In genomic region chr6:116405147-116405546, GRCh38 we compare ENCODE assay signal across 8 cellular contexts. TPM values are rescaled to one million over a fixed set of nuclear protein-coding genes. Genes with fewer than 3 reads are reported as not detected.
DNase-seq lines count a peak whose midpoint lies in the region; ATAC-seq, FAIRE-seq and TF ChIP-seq lines count a peak whose summit lies in the region.

No MANE protein-coding gene starts in this region.

- H3K9ac ChIP-seq in kidney (ENCODE audit: low read length in 2 of 2), result no peak overlapping the region
- no peak overlapping the region for H3K9ac ChIP-seq in trophoblast cell (ENCODE audit: low read length)

- H3K4me3 ChIP-seq in ascending aorta (peak overlapping the region; percentile 24 to 50), kidney (ENCODE audit: low read length in 2 of 2) (no peak overlapping the region), adrenal gland (no peak overlapping the region), trophoblast cell (ENCODE audit: low read depth, low read length) (no peak overlapping the region)

- H3K27me3 Mint-ChIP-seq in osteocyte (ENCODE audit: unreplicated experiment), result no peaks in the 10 kb centered on the region

- H3K27me3 ChIP-seq in ascending aorta (no peaks in the 10 kb centered on the region), adrenal gland (no peaks in the 10 kb centered on the region), trophoblast cell (ENCODE audit: insufficient read depth, low read length) (no peaks in the 10 kb centered on the region)

- H2BK120ac ChIP-seq in trophoblast cell (ENCODE audit: insufficient read depth, low read length, poor library complexity), result no peak overlapping the region

- peaks cover 72% of the 10 kb centered on the region for H3K4me1 Mint-ChIP-seq in osteocyte (ENCODE audit: unreplicated experiment)

- H3K4me1 ChIP-seq in ascending aorta, result peaks cover 7 to 41% of the 10 kb centered on the region in 2 donors
- no peaks in the 10 kb centered on the region for H3K4me1 ChIP-seq in kidney (ENCODE audit: control insufficient read depth in 1 of 2, insufficient read depth in 1 of 2, low read depth in 1 of 2, low read length in 2 of 2)
- H3K4me1 ChIP-seq in adrenal gland (replicated peaks in 1 of 2), result peaks cover 0 to 31% of the 10 kb centered on the region in 2 donors
- peaks cover 3 to 4% of the 10 kb centered on the region in 2 experiments for H3K4me1 ChIP-seq in trophoblast cell (ENCODE audit: control insufficient read depth in 1 of 2, insufficient read depth in 2 of 2, low read length in 2 of 2)

- peak overlapping the region; percentile 66 to 73 for H3K27ac ChIP-seq in ascending aorta
- peak overlapping the region in 1 of 2 donors; percentile 32 for H3K27ac ChIP-seq in kidney (ENCODE audit: low read depth in 2 of 2, low read length in 2 of 2)
- H3K27ac ChIP-seq in adrenal gland, result peak overlapping the region in 2 of 5 donors; percentile 23 to 58
- H3K27ac ChIP-seq in trophoblast cell (ENCODE audit: low read depth, low read length), result no peak overlapping the region

- no peak overlapping the region for H2BK12ac ChIP-seq in trophoblast cell (ENCODE audit: low read length)

- no peaks in the 10 kb centered on the region for H3K9me3 Mint-ChIP-seq in osteocyte (ENCODE audit: unreplicated experiment)

- DNase-seq in ascending aorta (ENCODE audit: low spot score in 2 of 2) (no peak), osteocyte (ENCODE audit: extremely low spot score, unreplicated experiment) (no peak), T-helper 1 cell (no peak), kidney (no peak), adrenal gland (no peak), trophoblast cell (no peak)

- no peak for TF ChIP-seq POLR2A in adrenal gland (IDR thresholded peaks at IDR 0.05)

- 52 to 54% (median 53%) methylated on average over 5 of the region's 5 CpGs for WGBS in adrenal gland, 4 donors
- WGBS in trophoblast cell (ENCODE audit: extremely low coverage, insufficient coverage, insufficient read length), result no CpG with 5 or more reads among the region's 5 CpGs

- no peak overlapping the region for H3K4me2 ChIP-seq in trophoblast cell (ENCODE audit: low read length)

- H3K9me3 ChIP-seq in ascending aorta, result no peaks in the 10 kb centered on the region
- H3K9me3 ChIP-seq in kidney (ENCODE audit: control insufficient read depth in 1 of 2, low read length in 2 of 2), result no peaks in the 10 kb centered on the region
- no peaks in the 10 kb centered on the region for H3K9me3 ChIP-seq in adrenal gland (replicated peaks in 1 of 3)
- no peaks in the 10 kb centered on the region for H3K9me3 ChIP-seq in trophoblast cell (ENCODE audit: insufficient read depth, low read depth, low read length)

- H3K36me3 ChIP-seq in ascending aorta (no peaks in the 10 kb centered on the region), kidney (ENCODE audit: control insufficient read depth in 1 of 2, insufficient read depth in 2 of 2, low read length in 2 of 2) (no peaks in the 10 kb centered on the region), adrenal gland (replicated peaks in 1 of 2) (no peaks in the 10 kb centered on the region), trophoblast cell (ENCODE audit: control insufficient read depth in 1 of 2, insufficient read depth in 2 of 2, low read length in 2 of 2) (peaks cover 1 to 2% of the 10 kb centered on the region in 2 experiments)

- no peak overlapping the region for H3K23ac ChIP-seq in trophoblast cell (ENCODE audit: low read length)

- ATAC-seq in GM19035 (IDR thresholded peaks at IDR 0.05; ENCODE audit: unreplicated experiment), result peak; percentile 73
- ATAC-seq in HG03025 (IDR thresholded peaks at IDR 0.05; ENCODE audit: low FRiP score, unreplicated experiment), result peak; percentile 59

- peaks cover under 1% of the 10 kb centered on the region for H3K79me2 ChIP-seq in trophoblast cell (ENCODE audit: control insufficient read depth, insufficient read depth, low read length, poor library complexity)

- H4K8ac ChIP-seq in trophoblast cell (ENCODE audit: low read depth, low read length), result no peak overlapping the region

- no peak overlapping the region for H3K14ac ChIP-seq in trophoblast cell (ENCODE audit: low read length)

- no peak for FAIRE-seq in kidney (lab: Jason Lieb, UNC)

- no peak overlapping the region for H3K4ac ChIP-seq in trophoblast cell (ENCODE audit: low read depth, low read length)

- peak overlapping the region; percentile 85 for H3K27ac Mint-ChIP-seq in osteocyte (ENCODE audit: unreplicated experiment)

- no peak overlapping the region for H2AFZ ChIP-seq in trophoblast cell (ENCODE audit: insufficient read depth, low read length, poor library complexity)

- no peak overlapping the region for H2BK5ac ChIP-seq in trophoblast cell (ENCODE audit: low read depth, low read length, poor library complexity)

- no peak overlapping the region for H3K18ac ChIP-seq in trophoblast cell (ENCODE audit: low read length)

- H2AK5ac ChIP-seq in trophoblast cell (ENCODE audit: low read length), result no peak overlapping the region

- peak overlapping the region; percentile 61 for H3K4me3 Mint-ChIP-seq in osteocyte (ENCODE audit: unreplicated experiment)

- intact Hi-C loops in ascending aorta (cut with DNase I) (no loop called here), kidney (cut with DNase I) (no loop called here), adrenal gland (cut with DNase I) (no loop called here)

- no peak overlapping the region for H4K12ac ChIP-seq in trophoblast cell (ENCODE audit: low read depth, low read length)

- H3K79me1 ChIP-seq in trophoblast cell (ENCODE audit: low read length), result no peaks in the 10 kb centered on the region

- H4K91ac ChIP-seq in trophoblast cell (ENCODE audit: low read depth, low read length), result no peak overlapping the region

- TF ChIP-seq CTCF in ascending aorta (IDR thresholded peaks at IDR 0.05) (no peak), osteocyte (IDR thresholded peaks at IDR 0.05) (no peak), kidney (IDR thresholded peaks at IDR 0.05; ENCODE audit: borderline replicate concordance, extremely low read depth, insufficient read depth) (no peak), adrenal gland (IDR thresholded peaks at IDR 0.05) (no peak)

- H3K36me3 Mint-ChIP-seq in osteocyte (ENCODE audit: unreplicated experiment), result peaks cover 7% of the 10 kb centered on the region

RNA-seq across cellular contexts. Expression of gene DSE, which starts 34.4 kb away (rescaled TPM):
- 27.6 TPM for total RNA-seq in ascending aorta
- total RNA-seq in osteocyte, result 57.2 and 67.1 TPM in 2 replicates
- total RNA-seq in kidney, result 47.7 TPM
- 6.9 TPM for polyA plus RNA-seq in kidney (ENCODE audit: insufficient read depth, low read depth, low replicate concordance)
- total RNA-seq in adrenal gland, result 10 to 100 TPM; 14.5 to 67.4 (median 44.4) TPM
- polyA plus RNA-seq in adrenal gland, result 10 to 100 TPM in 1 of 3 donors, 1 to 10 TPM in 2; 7.7 to 17.2 (median 8.7) TPM
- 20.0 and 20.3 TPM in 2 replicates for polyA plus RNA-seq in trophoblast cell (2013)

RNA-seq across cellular contexts. Expression of gene CALHM6, which starts 56.0 kb away (rescaled TPM):
- total RNA-seq in ascending aorta, result not detected
- total RNA-seq in osteocyte, result 0.94 and 1.3 TPM in 2 replicates
- 8.2 TPM for total RNA-seq in kidney
- polyA plus RNA-seq in kidney (ENCODE audit: insufficient read depth, low read depth, low replicate concordance), result 2.4 TPM
- total RNA-seq in adrenal gland, result 10 to 100 TPM in 1 of 8 donors, 1 to 10 TPM in 7; 1.1 to 55.3 (median 6.5) TPM
- 10 to 100 TPM in 1 of 3 donors, 1 to 10 TPM in 2; 5.1 to 12.7 (median 10.0) TPM for polyA plus RNA-seq in adrenal gland
- 1.8 TPM in 2 replicates for polyA plus RNA-seq in trophoblast cell (2013)

Comparison
In these comparisons a context has a peak if more than half of its experiments do, and no peak if none do; other contexts are left out.
1. H3K4me3 ChIP-seq: peak in ascending aorta (2 of 2); none in kidney (0 of 2), adrenal gland (0 of 4) and trophoblast cell (single experiment).